Comparison of ENCODE assay signal across 8 cellular contexts in genomic region chr2:144414324-144414845, GRCh38.
A peak's percentile ranks its signal among the peaks of the same experiment; 100 is the strongest.
DNase-seq lines count a peak whose midpoint lies in the region; ATAC-seq, FAIRE-seq and TF ChIP-seq lines count a peak whose summit lies in the region.

No MANE protein-coding gene starts in this region.

- no peaks in the 10 kb centered on the region for H3K9me3 ChIP-seq in astrocyte (ENCODE audit: insufficient read depth, low read depth, low read length)

- H3K36me3 Mint-ChIP-seq in activated naive CD4-positive, alpha-beta T cell treated with anti-CD3 and anti-CD28 coated beads for 36 hours (ENCODE audit: low read depth): peaks cover 2% of the 10 kb centered on the region
- peaks cover 16% of the 10 kb centered on the region for H3K36me3 Mint-ChIP-seq in astrocyte (ENCODE audit: low read depth, unreplicated experiment)
- peaks cover 15% of the 10 kb centered on the region for H3K36me3 Mint-ChIP-seq in natural killer cell

- H4K20me1 ChIP-seq in astrocyte (ENCODE audit: insufficient read depth, low read length): no peaks in the 10 kb centered on the region

- no peak overlapping the region for H3K9ac ChIP-seq in astrocyte (ENCODE audit: low read length)

- H3K27ac Mint-ChIP-seq in activated naive CD4-positive, alpha-beta T cell treated with anti-CD3 and anti-CD28 coated beads for 36 hours: no peak overlapping the region
- no peak overlapping the region for H3K27ac Mint-ChIP-seq in astrocyte (ENCODE audit: unreplicated experiment)
- H3K27ac Mint-ChIP-seq in natural killer cell: peak overlapping the region; percentile 54 to 96

- intact Hi-C loops in activated naive CD4-positive, alpha-beta T cell treated with anti-CD3 and anti-CD28 coated beads for 36 hours (cut with micrococcal nuclease): loop anchor here (1.0 to 5.0 kb wide), 12 partner anchors 32 to 1152 kb away; no protein-coding TSS in a partner anchor
- intact Hi-C loops in natural killer cell (cut with micrococcal nuclease): no loop called here

- no peaks in the 10 kb centered on the region for H3K79me2 ChIP-seq in astrocyte (ENCODE audit: insufficient read depth, low read length)

- H3K4me3 Mint-ChIP-seq in activated naive CD4-positive, alpha-beta T cell treated with anti-CD3 and anti-CD28 coated beads for 36 hours: no peak overlapping the region
- H3K4me3 Mint-ChIP-seq in astrocyte (ENCODE audit: unreplicated experiment) (peak overlapping the region; percentile 4), natural killer cell (peak overlapping the region; percentile 13)

- H3K4me1 ChIP-seq in astrocyte (ENCODE audit: insufficient read depth, low read length): no peaks in the 10 kb centered on the region

- CTCF ChIA-PET in activated naive CD4-positive, alpha-beta T cell treated with anti-CD3 and anti-CD28 coated beads for 36 hours (lab: Charles Lee): no interaction called here

- ATAC-seq in HG03469 (IDR thresholded peaks at IDR 0.05; ENCODE audit: unreplicated experiment) (peak; percentile 87), natural killer cell (peak; percentile 46 to 64 (median 48)), GM21381 (IDR thresholded peaks at IDR 0.05; ENCODE audit: unreplicated experiment) (no peak)

- no peak for FAIRE-seq in astrocyte (lab: Jason Lieb, UNC)

- H3K4me1 Mint-ChIP-seq in activated naive CD4-positive, alpha-beta T cell treated with anti-CD3 and anti-CD28 coated beads for 36 hours (ENCODE audit: low read depth): peaks cover 17% of the 10 kb centered on the region
- peaks cover 5% of the 10 kb centered on the region for H3K4me1 Mint-ChIP-seq in astrocyte (ENCODE audit: low read depth, unreplicated experiment)
- H3K4me1 Mint-ChIP-seq in natural killer cell: peaks cover 39 to 52% of the 10 kb centered on the region in 2 donors

- DNase-seq in activated naive CD4-positive, alpha-beta T cell treated with anti-CD3 and anti-CD28 coated beads for 36 hours: peak; percentile 10
- no peak for DNase-seq in activated naive CD4-positive, alpha-beta T cell treated with anti-CD3 and anti-CD28 coated beads, Interleukin-2, amount 50 U/mL, for 16 hours
- DNase-seq in astrocyte (ENCODE audit: low read depth): peak; percentile 92
- DNase-seq in natural killer cell: no peak
- DNase-seq in COLO668 (lab: John Stamatoyannopoulos, UW; ENCODE audit: unreplicated experiment): no peak
- DNase-seq in iPS-NIHi7 (ENCODE audit: extremely low spot score): no peak

- H3K4me3 ChIP-seq in astrocyte (ENCODE audit: insufficient read depth, low read depth, low read length): no peak overlapping the region

- H3K27ac ChIP-seq in astrocyte (ENCODE audit: low read depth, low read length): no peak overlapping the region

- no peak overlapping the region for H2AFZ ChIP-seq in astrocyte (ENCODE audit: low read depth, low read length)

- H3K4me2 ChIP-seq in astrocyte (ENCODE audit: low read length): no peak overlapping the region

- no peaks in the 10 kb centered on the region for H3K36me3 ChIP-seq in astrocyte (ENCODE audit: insufficient read depth, low read length)

- H3K27me3 Mint-ChIP-seq in activated naive CD4-positive, alpha-beta T cell treated with anti-CD3 and anti-CD28 coated beads for 36 hours (ENCODE audit: low read depth): peaks cover 5% of the 10 kb centered on the region
- H3K27me3 Mint-ChIP-seq in astrocyte (ENCODE audit: low read depth, unreplicated experiment) (no peaks in the 10 kb centered on the region), natural killer cell (ENCODE audit: low read depth in 2 of 2) (no peaks in the 10 kb centered on the region)

- H3K27me3 ChIP-seq in astrocyte (ENCODE audit: insufficient read depth, low read length): no peaks in the 10 kb centered on the region

- no peak for TF ChIP-seq CTCF in astrocyte (IDR thresholded peaks at IDR 0.05; ENCODE audit: insufficient read depth, low read depth, low read length)
- no peak for TF ChIP-seq CTCF in natural killer cell (IDR thresholded peaks at IDR 0.05)

- no peaks in the 10 kb centered on the region for H3K9me3 Mint-ChIP-seq in activated naive CD4-positive, alpha-beta T cell treated with anti-CD3 and anti-CD28 coated beads for 36 hours
- H3K9me3 Mint-ChIP-seq in astrocyte (ENCODE audit: unreplicated experiment) (no peaks in the 10 kb centered on the region), natural killer cell (no peaks in the 10 kb centered on the region)

Comparison
In these comparisons a context has a peak if more than half of its experiments do, and no peak if none do; other contexts are left out.
1. DNase-seq: peak in activated naive CD4-positive, alpha-beta T cell treated with anti-CD3 and anti-CD28 coated beads for 36 hours (single experiment) and astrocyte (single experiment); none in activated naive CD4-positive, alpha-beta T cell treated with anti-CD3 and anti-CD28 coated beads, Interleukin-2, amount 50 U/mL, for 16 hours (single experiment), natural killer cell (single experiment), COLO668 (single experiment) and iPS-NIHi7 (single experiment).
2. H3K27ac Mint-ChIP-seq: peak in natural killer cell (2 of 2); none in activated naive CD4-positive, alpha-beta T cell treated with anti-CD3 and anti-CD28 coated beads for 36 hours (single experiment) and astrocyte (single experiment).